Comparison of ENCODE assay signal across 9 cellular contexts in genomic region chr1:38608202-38608864, GRCh38.
A peak's percentile ranks its signal among the peaks of the same experiment; 100 is the strongest.
DNase-seq lines count a peak whose midpoint lies in the region; ATAC-seq and TF ChIP-seq lines count a peak whose summit lies in the region.
"Had no signal": no experiment of that assay in that cellular context is flagged by ENCODE, and none has a peak within 500 bp of the region (broad histone marks: within the 10 kb centered on the region; RNA-seq: fewer than 3 reads in every experiment).

No MANE protein-coding gene starts in this region.

- no peak overlapping the region for H3K27ac Mint-ChIP-seq in activated naive CD4-positive, alpha-beta T cell treated with anti-CD3 and anti-CD28 coated beads, Interleukin-2, amount 10 ng/mL, durations not matched to agents 7 days and 5 days

- no peaks in the 10 kb centered on the region for H3K9me3 Mint-ChIP-seq in activated naive CD4-positive, alpha-beta T cell treated with anti-CD3 and anti-CD28 coated beads, Interleukin-2, amount 10 ng/mL, durations not matched to agents 7 days and 5 days

- H3K4me1 ChIP-seq in DOHH2 (ENCODE audit: control insufficient read depth, low read length) = no peaks in the 10 kb centered on the region
- H3K4me1 ChIP-seq in HCT116 (ENCODE audit: control insufficient read depth in 1 of 2, insufficient read depth in 2 of 2, low read length in 2 of 2) = peaks cover 0 to 11% of the 10 kb centered on the region in 2 experiments; a peak in 2 of 4 replicates
- no peaks in the 10 kb centered on the region for H3K4me1 ChIP-seq in lower lobe of right lung

- H4K20me1 ChIP-seq in DOHH2 (ENCODE audit: control insufficient read depth, insufficient read depth, low read depth, low read length) (no peaks in the 10 kb centered on the region), HCT116 (ENCODE audit: insufficient read depth) (no peaks in the 10 kb centered on the region)

- no peak overlapping the region for H3K9ac ChIP-seq in HCT116 (ENCODE audit: low read length)

- peak; percentile 75 for TF ChIP-seq CTCF in DOHH2 (IDR thresholded peaks at IDR 0.05; ENCODE audit: low read depth, low read length, poor library complexity, severe bottlenecking)
- TF ChIP-seq CTCF in HCT116 (IDR thresholded peaks at IDR 0.05 in 2 of 3, conservative IDR thresholded peaks at IDR 0.05 in 1 of 3; ENCODE audit: borderline replicate concordance in 1 of 3, insufficient read depth in 1 of 3, low read depth in 2 of 3, low read length in 2 of 3) = peak; percentile 19 to 60 (median 60); a peak in 4 of 6 replicates
- peak; percentile 37 for TF ChIP-seq CTCF in lower lobe of right lung (IDR thresholded peaks at IDR 0.05)

- H3K4me2 ChIP-seq in DOHH2 (ENCODE audit: low read length) = no peak overlapping the region
- no peak overlapping the region for H3K4me2 ChIP-seq in HCT116 (ENCODE audit: low read length)

- H3K4me3 ChIP-seq in DOHH2 (ENCODE audit: low read length) = no peak overlapping the region
- H3K4me3 ChIP-seq in HCT116 (replicated peaks in 1 of 2; ENCODE audit: low read depth in 1 of 2, low read length in 2 of 2) = no peak overlapping the region
- no peak overlapping the region for H3K4me3 ChIP-seq in lower lobe of right lung
- H3K4me3 ChIP-seq: esophagus squamous epithelium had no signal

- TF ChIP-seq RAD21 in HCT116 (IDR thresholded peaks at IDR 0.05; ENCODE audit: low read depth) = peak; percentile 41

- no peaks in the 10 kb centered on the region for H3K36me3 ChIP-seq in DOHH2 (ENCODE audit: control insufficient read depth, low read length)
- no peaks in the 10 kb centered on the region for H3K36me3 ChIP-seq in HCT116 (ENCODE audit: control insufficient read depth in 1 of 2, insufficient read depth in 2 of 2, low read length in 2 of 2)
- H3K36me3 ChIP-seq in lower lobe of right lung = no peaks in the 10 kb centered on the region
- H3K36me3 ChIP-seq: esophagus squamous epithelium had no signal

- H3K79me2 ChIP-seq in DOHH2 (ENCODE audit: control insufficient read depth, low read length) = no peaks in the 10 kb centered on the region
- H3K79me2 ChIP-seq in HCT116 (ENCODE audit: insufficient read depth, low read length) = no peaks in the 10 kb centered on the region

- POLR2A ChIA-PET in HCT116 (lab: Charles Lee) = no interaction called here

- no peaks in the 10 kb centered on the region for H3K4me1 Mint-ChIP-seq in activated naive CD4-positive, alpha-beta T cell treated with anti-CD3 and anti-CD28 coated beads, Interleukin-2, amount 10 ng/mL, durations not matched to agents 7 days and 5 days

- H3K27me3 ChIP-seq in DOHH2 (ENCODE audit: control insufficient read depth, low read length) = no peaks in the 10 kb centered on the region
- no peaks in the 10 kb centered on the region for H3K27me3 ChIP-seq in HCT116 (ENCODE audit: insufficient read depth, low read length)
- H3K27me3 ChIP-seq in lower lobe of right lung (ENCODE audit: low read depth) = peaks cover 3% of the 10 kb centered on the region

- H3F3A ChIP-seq in DOHH2 (ENCODE audit: control insufficient read depth, insufficient read depth) = no peaks in the 10 kb centered on the region

- DNase-seq in HCT116 (ENCODE audit: low read depth, low spot score) = peak; percentile 8
- DNase-seq in activated naive CD4-positive, alpha-beta T cell treated with anti-CD3 and anti-CD28 coated beads, Interleukin-2, amount 10 ng/mL, durations not matched to agents 7 days and 5 days = peak; percentile 34
- no peak for DNase-seq in lower lobe of right lung
- no peak for DNase-seq in DMS79 (lab: John Stamatoyannopoulos, UW)
- no peak for DNase-seq in HCEC 1CT
- no peak for DNase-seq in AG08396 (ENCODE audit: low spot score)
- DNase-seq: esophagus squamous epithelium had no signal

- no peak for TF ChIP-seq POLR2A in HCT116 (IDR thresholded peaks at IDR 0.05; ENCODE audit: borderline replicate concordance, extremely low read depth, insufficient read depth, insufficient read length)

- no peak overlapping the region for H3K4me3 Mint-ChIP-seq in activated naive CD4-positive, alpha-beta T cell treated with anti-CD3 and anti-CD28 coated beads, Interleukin-2, amount 10 ng/mL, durations not matched to agents 7 days and 5 days

- H3K27ac ChIP-seq in DOHH2 (ENCODE audit: low read depth, low read length) (no peak overlapping the region), HCT116 (ENCODE audit: low read depth, low read length) (no peak overlapping the region), lower lobe of right lung (no peak overlapping the region)
- H3K27ac ChIP-seq: esophagus squamous epithelium had no signal

- ATAC-seq in HCT116 (peak; percentile 70), lower lobe of right lung (peak in 1 of 2 donors; percentile 29), HG03571 (IDR thresholded peaks at IDR 0.05; ENCODE audit: unreplicated experiment) (no peak)

- intact Hi-C loops in HCT116 (cut with micrococcal nuclease) (loop anchor here (5.0 kb wide), 1 partner anchor 209 kb away; no protein-coding TSS in a partner anchor), lower lobe of right lung (cut with DNase I) (no loop called here)

- no TSS peak for BruUV-seq in HCT116 (replicated peaks; lab: Mats Ljungman, UMichigan)

- CTCF ChIA-PET in HCT116 (lab: Charles Lee) = no interaction called here
- CTCF ChIA-PET in activated naive CD4-positive, alpha-beta T cell treated with anti-CD3 and anti-CD28 coated beads, Interleukin-2, amount 10 ng/mL, durations not matched to agents 7 days and 5 days (lab: Charles Lee) = interaction anchor here (0.8 kb wide), 1 partner anchor 12 kb away, joined by 4 read pairs; no protein-coding TSS in a partner anchor

- H2AFZ ChIP-seq in HCT116 (ENCODE audit: low read depth, low read length, poor library complexity, severe bottlenecking) = no peak overlapping the region

- no peaks in the 10 kb centered on the region for H3K9me3 ChIP-seq in DOHH2 (ENCODE audit: control insufficient read depth, insufficient read depth, low read length)
- H3K9me3 ChIP-seq in HCT116 (ENCODE audit: control insufficient read depth in 1 of 2, insufficient read depth in 1 of 2, low read depth in 1 of 2, low read length in 2 of 2) = no peaks in the 10 kb centered on the region
- H3K9me3 ChIP-seq in lower lobe of right lung = no peaks in the 10 kb centered on the region
- H3K9me3 ChIP-seq: esophagus squamous epithelium had no signal

- RAD21 ChIA-PET in HCT116 (lab: Charles Lee; ENCODE audit: low non-redundant PET in 1 of 2, low total read pairs in 2 of 2, uncharacterized antibody in 2 of 2, unreplicated experiment in 2 of 2) = no interaction called here

- H3K9me2 ChIP-seq in DOHH2 (replicated peaks; ENCODE audit: control insufficient read depth, low read length) = no peaks in the 10 kb centered on the region
- H3K9me2 ChIP-seq in HCT116 (ENCODE audit: insufficient read depth) = no peaks in the 10 kb centered on the region

- peaks cover 24% of the 10 kb centered on the region for H3K27me3 Mint-ChIP-seq in activated naive CD4-positive, alpha-beta T cell treated with anti-CD3 and anti-CD28 coated beads, Interleukin-2, amount 10 ng/mL, durations not matched to agents 7 days and 5 days

- no peaks in the 10 kb centered on the region for H3K36me3 Mint-ChIP-seq in activated naive CD4-positive, alpha-beta T cell treated with anti-CD3 and anti-CD28 coated beads, Interleukin-2, amount 10 ng/mL, durations not matched to agents 7 days and 5 days

TF ChIP-seq in HCT116, 20 proteins besides CTCF, POLR2A, EP300 and RAD21 (continues in another document):
- TF ChIP-seq FOSL1 (IDR thresholded peaks at IDR 0.05; ENCODE audit: low read depth) = no peak
- no peak for TF ChIP-seq POLR2AphosphoS5 (IDR thresholded peaks at IDR 0.05; ENCODE audit: low read depth, low read length)
- no peak for TF ChIP-seq TCF7L2 (IDR thresholded peaks at IDR 0.05; ENCODE audit: borderline replicate concordance, extremely low read depth, insufficient read depth, insufficient read length)
- no peak for TF ChIP-seq JUND (IDR thresholded peaks at IDR 0.05)
- no peak for TF ChIP-seq CBX3 (IDR thresholded peaks at IDR 0.05; ENCODE audit: low read depth)
- no peak for TF ChIP-seq ELF1 (IDR thresholded peaks at IDR 0.05; ENCODE audit: borderline replicate concordance, low read depth)
- no peak for TF ChIP-seq SP1 (IDR thresholded peaks at IDR 0.05; ENCODE audit: low read depth)
- TF ChIP-seq REST (IDR thresholded peaks at IDR 0.05; ENCODE audit: low read depth) = no peak
- no peak for TF ChIP-seq EGR1 (IDR thresholded peaks at IDR 0.05; ENCODE audit: low read depth)
- no peak for TF ChIP-seq SRF (IDR thresholded peaks at IDR 0.05; ENCODE audit: low read depth)
- TF ChIP-seq SIN3A (IDR thresholded peaks at IDR 0.05; ENCODE audit: low read depth) = no peak
- no peak for TF ChIP-seq ZFX (IDR thresholded peaks at IDR 0.05)
- no peak for TF ChIP-seq EZH2phosphoT487 (IDR thresholded peaks at IDR 0.05; ENCODE audit: borderline replicate concordance)
- no peak for TF ChIP-seq CEBPB (IDR thresholded peaks at IDR 0.05; ENCODE audit: low read depth)
- TF ChIP-seq YY1 (IDR thresholded peaks at IDR 0.05; ENCODE audit: extremely low read depth, insufficient replicate concordance, low read depth, low read length) = no peak

Comparison
In these comparisons a context has a peak if more than half of its experiments do, and no peak if none do; other contexts are left out.
1. DNase-seq: peak in HCT116 (single experiment) and activated naive CD4-positive, alpha-beta T cell treated with anti-CD3 and anti-CD28 coated beads, Interleukin-2, amount 10 ng/mL, durations not matched to agents 7 days and 5 days (single experiment); none in lower lobe of right lung (single experiment), DMS79 (single experiment), HCEC 1CT (single experiment) and AG08396 (single experiment).
2. Peak in every context shown above with its lines, with median percentiles within 50 percentile points of each other: CTCF ChIP-seq.